ENCODE assay signal across 11 cellular contexts in genomic region chr3:27535809-27536392, GRCh38. TPM values are rescaled to one million over a fixed set of nuclear protein-coding genes. Genes with fewer than 3 reads are reported as not detected.
DNase-seq lines count a peak whose midpoint lies in the region; ATAC-seq and TF ChIP-seq lines count a peak whose summit lies in the region.
"Had no signal": no experiment of that assay in that cellular context is flagged by ENCODE, and none has a peak within 500 bp of the region (broad histone marks: within the 10 kb centered on the region; RNA-seq: fewer than 3 reads in every experiment).

No MANE protein-coding gene starts in this region.

- TF ChIP-seq CTCF in WTC11 (IDR thresholded peaks at IDR 0.05) = no peak
- TF ChIP-seq CTCF in fibroblast of the aortic adventitia (IDR thresholded peaks at IDR 0.05; ENCODE audit: insufficient read depth, low read length) = no peak
- no peak for TF ChIP-seq CTCF in suprapubic skin (IDR thresholded peaks at IDR 0.05)

- TF ChIP-seq EP300 in suprapubic skin (IDR thresholded peaks at IDR 0.05) = no peak

- in situ Hi-C loops in KBM-7 (cut with MboI; ENCODE audit: low pct_unique_long_range_greater_than_20kb, low sequenced_read_pairs) = no loop called here

- CTCF ChIA-PET in WTC11 (lab: Charles Lee) = interaction anchor here (0.6 kb wide), 1 partner anchor 27 kb away, joined by 3 read pairs; no protein-coding TSS in a partner anchor

- H3K27ac ChIP-seq in suprapubic skin = peak overlapping the region; percentile 53

- no peaks in the 10 kb centered on the region for H3K9me3 ChIP-seq in suprapubic skin
- H3K9me3 ChIP-seq: thyroid gland had no signal

- no peak for TF ChIP-seq POLR2A in suprapubic skin (IDR thresholded peaks at IDR 0.05)

- intact Hi-C loops in activated T-helper 1 cell treated with anti-CD3 and anti-CD28 coated beads, Interleukin-12 subunit alpha, Interleukin-12 subunit beta, Interleukin-2, Interleukin-4 antibody, amounts not matched to agents 30 ng/mL and 10 ng/mL and 1 ng/mL, durations not matched to agents 14 hours and 24 hours and 36 hours (cut with micrococcal nuclease) = no loop called here

- peaks cover 68% of the 10 kb centered on the region for H3K4me1 Mint-ChIP-seq in WTC11
- peaks cover 31% of the 10 kb centered on the region for H3K4me1 Mint-ChIP-seq in activated T-helper 1 cell treated with anti-CD3 and anti-CD28 coated beads, Interleukin-12 subunit alpha, Interleukin-12 subunit beta, Interleukin-2, Interleukin-4 antibody, amounts not matched to agents 30 ng/mL and 10 ng/mL and 1 ng/mL, durations not matched to agents 14 hours and 24 hours and 36 hours (ENCODE audit: low read depth)

- H3K4me1 ChIP-seq in suprapubic skin = peaks cover 30% of the 10 kb centered on the region

- no peaks in the 10 kb centered on the region for H3K9me3 Mint-ChIP-seq in WTC11
- no peaks in the 10 kb centered on the region for H3K9me3 Mint-ChIP-seq in activated T-helper 1 cell treated with anti-CD3 and anti-CD28 coated beads, Interleukin-12 subunit alpha, Interleukin-12 subunit beta, Interleukin-2, Interleukin-4 antibody, amounts not matched to agents 30 ng/mL and 10 ng/mL and 1 ng/mL, durations not matched to agents 14 hours and 24 hours and 36 hours
- H3K9me3 Mint-ChIP-seq: nephron progenitor cell had no signal

- 83% methylated on average over 2 of the region's 2 CpGs for WGBS in suprapubic skin

- H3K27ac Mint-ChIP-seq in WTC11 = peak overlapping the region; percentile 39; the same call in 1 of the 2 replicates
- no peak overlapping the region for H3K27ac Mint-ChIP-seq in activated T-helper 1 cell treated with anti-CD3 and anti-CD28 coated beads, Interleukin-12 subunit alpha, Interleukin-12 subunit beta, Interleukin-2, Interleukin-4 antibody, amounts not matched to agents 30 ng/mL and 10 ng/mL and 1 ng/mL, durations not matched to agents 14 hours and 24 hours and 36 hours
- H3K27ac Mint-ChIP-seq: nephron progenitor cell had no signal

- POLR2A ChIA-PET in WTC11 (lab: Charles Lee) = interaction anchor here (1.5 kb wide), 1 partner anchor 51 kb away, joined by 6 read pairs; the partner anchor contains the start of gene SLC4A7

- H3K4me3 ChIP-seq in fibroblast of the aortic adventitia (ENCODE audit: low read depth, low read length) (no peak overlapping the region), suprapubic skin (no peak overlapping the region)
- H3K4me3 ChIP-seq: thyroid gland had no signal

- H3K4me3 Mint-ChIP-seq in WTC11 = no peak overlapping the region
- no peak overlapping the region for H3K4me3 Mint-ChIP-seq in activated T-helper 1 cell treated with anti-CD3 and anti-CD28 coated beads, Interleukin-12 subunit alpha, Interleukin-12 subunit beta, Interleukin-2, Interleukin-4 antibody, amounts not matched to agents 30 ng/mL and 10 ng/mL and 1 ng/mL, durations not matched to agents 14 hours and 24 hours and 36 hours
- H3K4me3 Mint-ChIP-seq: nephron progenitor cell had no signal

- no peaks in the 10 kb centered on the region for H3K36me3 ChIP-seq in suprapubic skin
- H3K36me3 ChIP-seq: thyroid gland had no signal

- H3K27me3 ChIP-seq in suprapubic skin = no peaks in the 10 kb centered on the region
- H3K27me3 ChIP-seq: thyroid gland had no signal

- H3K27me3 Mint-ChIP-seq in WTC11 (ENCODE audit: low read depth) = no peaks in the 10 kb centered on the region
- H3K27me3 Mint-ChIP-seq in activated T-helper 1 cell treated with anti-CD3 and anti-CD28 coated beads, Interleukin-12 subunit alpha, Interleukin-12 subunit beta, Interleukin-2, Interleukin-4 antibody, amounts not matched to agents 30 ng/mL and 10 ng/mL and 1 ng/mL, durations not matched to agents 14 hours and 24 hours and 36 hours (ENCODE audit: insufficient read depth) = no peaks in the 10 kb centered on the region

- H3K36me3 Mint-ChIP-seq in WTC11 = no peaks in the 10 kb centered on the region
- H3K36me3 Mint-ChIP-seq in activated T-helper 1 cell treated with anti-CD3 and anti-CD28 coated beads, Interleukin-12 subunit alpha, Interleukin-12 subunit beta, Interleukin-2, Interleukin-4 antibody, amounts not matched to agents 30 ng/mL and 10 ng/mL and 1 ng/mL, durations not matched to agents 14 hours and 24 hours and 36 hours (ENCODE audit: low read depth) = peaks cover 7% of the 10 kb centered on the region

- DNase-seq in HK-2 (ENCODE audit: unreplicated experiment) = peak; percentile 11
- DNase-seq in WTC11 (ENCODE audit: low spot score) = no peak
- DNase-seq in fibroblast of the aortic adventitia (ENCODE audit: low read depth) = peak; percentile 60
- DNase-seq in suprapubic skin (ENCODE audit: low spot score in 2 of 2) = no peak
- DNase-seq in NCI-H1417 treated with DMSO at 0.1 percent for 48 hours (lab: John Stamatoyannopoulos, UW) = no peak
- DNase-seq in activated T-helper 1 cell treated with anti-CD3 and anti-CD28 coated beads, Interleukin-12 subunit alpha, Interleukin-12 subunit beta, Interleukin-2, Interleukin-4 antibody, amounts not matched to agents 30 ng/mL and 10 ng/mL and 1 ng/mL, durations not matched to agents 14 hours and 24 hours and 36 hours (ENCODE audit: low spot score) = no peak
- no peak for DNase-seq in KBM-7
- DNase-seq: Karpas-422; nephron progenitor cell; stimulated activated CD4-positive, alpha-beta T cell treated with anti-CD3 and anti-CD28 coated beads, Interleukin-2, amount 100 ng/mL, for 24 hours had no signal

- no peak for ATAC-seq in WTC11

TF ChIP-seq in WTC11, 78 proteins besides CTCF, POLR2A, EP300 and RAD21:
- TF ChIP-seq SOX15 (CRISPR knock-in tag; IDR thresholded peaks at IDR 0.05) = no peak
- TF ChIP-seq OVOL2 (CRISPR knock-in tag; IDR thresholded peaks at IDR 0.05; ENCODE audit: borderline replicate concordance) = no peak
- peak; percentile 90 for TF ChIP-seq ZNF121 (CRISPR knock-in tag; IDR thresholded peaks at IDR 0.05)
- TF ChIP-seq, protein P1, sequence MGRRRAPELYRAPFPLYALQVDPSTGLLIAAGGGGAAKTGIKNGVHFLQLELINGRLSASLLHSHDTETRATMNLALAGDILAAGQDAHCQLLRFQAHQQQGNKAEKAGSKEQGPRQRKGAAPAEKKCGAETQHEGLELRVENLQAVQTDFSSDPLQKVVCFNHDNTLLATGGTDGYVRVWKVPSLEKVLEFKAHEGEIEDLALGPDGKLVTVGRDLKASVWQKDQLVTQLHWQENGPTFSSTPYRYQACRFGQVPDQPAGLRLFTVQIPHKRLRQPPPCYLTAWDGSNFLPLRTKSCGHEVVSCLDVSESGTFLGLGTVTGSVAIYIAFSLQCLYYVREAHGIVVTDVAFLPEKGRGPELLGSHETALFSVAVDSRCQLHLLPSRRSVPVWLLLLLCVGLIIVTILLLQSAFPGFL (CRISPR knock-in tag; IDR thresholded peaks at IDR 0.05; ENCODE audit: borderline replicate concordance) = no peak
TF ChIP-seq in WTC11: peak in this region for 1.

RNA-seq across cellular contexts. Expression of gene SLC4A7, which starts 51.7 kb away (rescaled TPM):
- total RNA-seq in WTC11 (2021) = 87.0 to 93.7 TPM (median 90.8 TPM) in 3 replicates
- 165 and 450 TPM in 2 replicates for total RNA-seq in fibroblast of the aortic adventitia (ENCODE audit: low replicate concordance)
- 10 to 100 TPM; 10.9 to 17.5 (median 16.1) TPM for total RNA-seq in suprapubic skin
- 65.5 and 66.7 TPM in 2 replicates for total RNA-seq in activated T-helper 1 cell treated with anti-CD3 and anti-CD28 coated beads, Interleukin-12 subunit alpha, Interleukin-12 subunit beta, Interleukin-2, Interleukin-4 antibody, amounts not matched to agents 30 ng/mL and 10 ng/mL and 1 ng/mL, durations not matched to agents 14 hours and 24 hours and 36 hours

Comparison
In these comparisons a context has a peak if more than half of its experiments do, and no peak if none do; other contexts are left out.
1. DNase-seq: peak in HK-2 (single experiment) and fibroblast of the aortic adventitia (single experiment); none in WTC11 (single experiment), suprapubic skin (0 of 2), NCI-H1417 treated with DMSO at 0.1 percent for 48 hours (single experiment), activated T-helper 1 cell treated with anti-CD3 and anti-CD28 coated beads, Interleukin-12 subunit alpha, Interleukin-12 subunit beta, Interleukin-2, Interleukin-4 antibody, amounts not matched to agents 30 ng/mL and 10 ng/mL and 1 ng/mL, durations not matched to agents 14 hours and 24 hours and 36 hours (single experiment) and KBM-7 (single experiment).